Comparison of ENCODE assay signal across 21 cellular contexts in genomic region chr5:73623060-73623459, GRCh38. TPM values are rescaled to one million over a fixed set of nuclear protein-coding genes. Genes with fewer than 3 reads are reported as not detected.
A peak's percentile ranks its signal among the peaks of the same experiment; 100 is the strongest.
DNase-seq lines count a peak whose midpoint lies in the region; ATAC-seq, FAIRE-seq and TF ChIP-seq lines count a peak whose summit lies in the region.
"Had no signal": no experiment of that assay in that cellular context is flagged by ENCODE, and none has a peak within 500 bp of the region (broad histone marks: within the 10 kb centered on the region; RNA-seq: fewer than 3 reads in every experiment).

No MANE protein-coding gene starts in this region.

- no peaks in the 10 kb centered on the region for H3K9me3 ChIP-seq in A549
- H3K9me3 ChIP-seq: BE2C, Caco-2 had no signal

- POLR2A ChIA-PET in A549 (lab: Yijun Ruan, JAX), result no interaction called here

- H3K27ac Mint-ChIP-seq in type B pancreatic cell, result peak overlapping the region; percentile 33
- H3K27ac Mint-ChIP-seq: CD4-positive, CD25-positive, alpha-beta regulatory T cell; CD8-positive, alpha-beta memory T cell; GM23338; HFFc6 had no signal

- H3K4me3 ChIP-seq in A549, result no peak overlapping the region
- H3K4me3 ChIP-seq: GM23338 had no signal

- DNase-seq in A549 (ENCODE audit: low read depth in 1 of 2, low spot score in 1 of 2) (no peak), type B pancreatic cell (ENCODE audit: extremely low spot score, unreplicated experiment) (no peak), SIG-M5 (lab: John Stamatoyannopoulos, UW) (no peak)
- DNase-seq: ACHN; BE2C; C1 segment of cervical spinal cord; Caco-2; CD4-positive, CD25-positive, alpha-beta regulatory T cell; CD8-positive, alpha-beta memory T cell; DMS153; DMS79; GDM1; HFFc6; IMR-90 had no signal

- H3K4me3 Mint-ChIP-seq in type B pancreatic cell, result no peak overlapping the region
- H3K4me3 Mint-ChIP-seq: CD4-positive, CD25-positive, alpha-beta regulatory T cell; GM23338; HFFc6 had no signal

- no peak for TF ChIP-seq RAD21 in A549 (conservative IDR thresholded peaks at IDR 0.05 in 1 of 2, IDR thresholded peaks at IDR 0.05 in 1 of 2)

- H3K4me1 ChIP-seq in A549, result peaks cover 42% of the 10 kb centered on the region
- H3K4me1 ChIP-seq: Caco-2 had no signal

- 92% methylated on average over 2 of the region's 2 CpGs for WGBS in A549 (ENCODE audit: missing lambda C conversion rate)

- TF ChIP-seq CTCF in A549 (IDR thresholded peaks at IDR 0.05), result no peak
- no peak for TF ChIP-seq CTCF in VCaP (conservative IDR thresholded peaks at IDR 0.05)
- TF ChIP-seq CTCF in type B pancreatic cell (conservative IDR thresholded peaks at IDR 0.05), result no peak

- H3K9me3 Mint-ChIP-seq in type B pancreatic cell, result no peaks in the 10 kb centered on the region
- H3K9me3 Mint-ChIP-seq: CD8-positive, alpha-beta memory T cell; GM23338; HFFc6 had no signal

- FAIRE-seq in A549 (lab: Jason Lieb, UNC) (no peak), islet of Langerhans (lab: Jason Lieb, UNC) (peak; percentile 71)
- FAIRE-seq: GM18507 had no signal

- H3K4me1 Mint-ChIP-seq in type B pancreatic cell (ENCODE audit: unreplicated experiment), result peaks cover 19% of the 10 kb centered on the region

- no peaks in the 10 kb centered on the region for H3K36me3 Mint-ChIP-seq in type B pancreatic cell
- H3K36me3 Mint-ChIP-seq: CD4-positive, CD25-positive, alpha-beta regulatory T cell; CD8-positive, alpha-beta memory T cell had no signal

- no peak for TF ChIP-seq POLR2A in A549 (IDR thresholded peaks at IDR 0.05; ENCODE audit: low read length)

- CTCF ChIA-PET in A549 (lab: Yijun Ruan, JAX), result interaction anchor here (0.7 to 6.1 kb wide), 4 partner anchors 12 to 173 kb away, joined by 3 to 33 read pairs (median 16); no protein-coding TSS in a partner anchor

- ATAC-seq in A549 (no peak), GM19395 (IDR thresholded peaks at IDR 0.05; ENCODE audit: unreplicated experiment) (no peak)
- ATAC-seq: GM23338, HCT116 had no signal

- H3K27me3 Mint-ChIP-seq in type B pancreatic cell, result peaks cover 19% of the 10 kb centered on the region

- TF ChIP-seq EP300 in A549 (IDR thresholded peaks at IDR 0.05), result no peak

- H3K27ac ChIP-seq in A549 (no peak overlapping the region; a peak in 1 of 6 replicates), VCaP (peak overlapping the region; percentile 74)
- H3K27ac ChIP-seq: HL-60 had no signal

- no peak overlapping the region for H3K4me2 ChIP-seq in A549

TF ChIP-seq in A549, 52 proteins besides CTCF, POLR2A, EP300 and RAD21:
- TF ChIP-seq FOXS1 (CRISPR knock-in tag; IDR thresholded peaks at IDR 0.05) (no peak), KDM1A (IDR thresholded peaks at IDR 0.05; ENCODE audit: low read depth) (peak; percentile 42; the same call in 1 of the 2 replicates), HDAC2 (IDR thresholded peaks at IDR 0.05) (0 out of 2 replicates have a peak, but pooled peaks have one; percentile 25)

RNA-seq across cellular contexts. Expression of gene ARHGEF28, which starts 2.9 kb away (rescaled TPM):
- polyA plus RNA-seq in A549 (2011; rRNA removed), result 22.3 and 28.9 TPM in 2 replicates
- 4.2 and 5.0 TPM in 2 replicates for polyA plus RNA-seq in A549 (2012; cell fraction: cytosol; rRNA removed)
- polyA plus RNA-seq in A549 (2012; cell fraction: nucleus; rRNA removed), result 14.0 and 16.4 TPM in 2 replicates
- 14.8 to 17.6 TPM (median 17.0 TPM) in 3 replicates for polyA plus RNA-seq in A549 (2017; fragmentation: RNase III; extraction: RNeasy Plus Mini Kit Qiagen cat#74134 plus additional on column Dnase treatment)
- polyA minus RNA-seq in A549 (2011; rRNA and poly(A)+ RNA removed), result 86.4 and 88.2 TPM in 2 replicates
- 24.9 and 44.1 TPM in 2 replicates for total RNA-seq in type B pancreatic cell (ENCODE audit: low replicate concordance)
- total RNA-seq: CD4-positive, CD25-positive, alpha-beta regulatory T cell had no signal
- polyA plus RNA-seq: CD4-positive, CD25-positive, alpha-beta regulatory T cell had no signal

RNA-seq across cellular contexts. Expression of gene UTP15, which starts 57.5 kb away (rescaled TPM):
- polyA plus RNA-seq in A549 (2011; rRNA removed), result 25.9 and 44.0 TPM in 2 replicates
- 7.1 and 7.8 TPM in 2 replicates for polyA plus RNA-seq in A549 (2012; cell fraction: cytosol; rRNA removed)
- polyA plus RNA-seq in A549 (2012; cell fraction: nucleus; rRNA removed), result 21.9 and 33.6 TPM in 2 replicates
- polyA plus RNA-seq in A549 (2017; fragmentation: RNase III; extraction: RNeasy Plus Mini Kit Qiagen cat#74134 plus additional on column Dnase treatment), result 21.6 to 24.8 TPM (median 22.6 TPM) in 3 replicates
- polyA minus RNA-seq in A549 (2011; rRNA and poly(A)+ RNA removed), result 33.7 and 37.3 TPM in 2 replicates
- total RNA-seq in type B pancreatic cell (ENCODE audit: low replicate concordance), result 15.7 and 22.7 TPM in 2 replicates

RNA-seq across cellular contexts. Expression of gene ANKRA2, which starts 57.6 kb away (rescaled TPM):
- polyA plus RNA-seq in A549 (2011; rRNA removed), result 26.8 and 38.3 TPM in 2 replicates
- 5.1 and 5.5 TPM in 2 replicates for polyA plus RNA-seq in A549 (2012; cell fraction: cytosol; rRNA removed)
- 3.3 TPM in 2 replicates for polyA plus RNA-seq in A549 (2012; cell fraction: nucleus; rRNA removed)
- 10.7 to 13.2 TPM (median 12.5 TPM) in 3 replicates for polyA plus RNA-seq in A549 (2017; fragmentation: RNase III; extraction: RNeasy Plus Mini Kit Qiagen cat#74134 plus additional on column Dnase treatment)
- 5.1 and 8.0 TPM in 2 replicates for polyA minus RNA-seq in A549 (2011; rRNA and poly(A)+ RNA removed)
- total RNA-seq in type B pancreatic cell (ENCODE audit: low replicate concordance), result 23.2 and 26.0 TPM in 2 replicates
